In the genomic region with DNA sequence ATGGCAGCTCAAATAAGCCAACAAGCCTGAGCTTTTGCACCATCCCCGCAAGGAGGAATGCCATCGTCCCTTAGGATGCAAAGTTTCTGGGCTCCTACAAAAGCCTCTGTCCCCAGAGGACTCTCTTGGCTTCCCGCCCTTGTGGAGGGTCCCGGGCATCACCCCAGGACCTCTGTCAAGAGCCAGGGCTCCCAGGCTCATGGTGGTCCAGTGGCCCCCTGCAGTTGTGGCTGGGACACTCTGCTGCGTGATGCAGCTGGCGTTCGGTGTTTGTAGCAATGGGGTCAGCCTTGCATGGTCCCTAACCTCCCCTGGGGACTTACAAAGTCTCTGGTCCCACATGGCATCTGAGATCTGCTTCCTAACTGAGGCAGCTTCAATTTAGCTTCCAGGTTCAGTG, we compare ENCODE assay signal across 27 cellular contexts.
"Had no signal": no experiment of that assay in that cellular context is flagged by ENCODE, and none has a peak within 500 bp of the region (broad histone marks: within the 10 kb centered on the region; RNA-seq: fewer than 3 reads in every experiment).

No MANE protein-coding gene starts in this region.

- H3K27ac ChIP-seq: lower lobe of right lung, neutrophil, parathyroid adenoma, right atrium auricular region, right lobe of liver, stomach, testis, thyroid gland, transverse colon, upper lobe of left lung, vagina had no signal

- H3K4me3 ChIP-seq: lower lobe of right lung, right atrium auricular region, right lobe of liver, smooth muscle cell, stomach, testis, thyroid gland, transverse colon, upper lobe of left lung, vagina had no signal

- H3K36me3 ChIP-seq: lower lobe of right lung, neutrophil, right atrium auricular region, right lobe of liver, stomach, thyroid gland, transverse colon, upper lobe of left lung, vagina had no signal

- ATAC-seq: left cardiac atrium; left lobe of liver; left ventricle myocardium superior; lower lobe of right lung; right lobe of liver; stimulated activated naive B cell treated with anti-CD40 and anti-IgM and Interleukin-4, amounts not matched to agents 10 μg/mL and 1 μg/mL and 100 μg/mL, for 72 hours; stimulated activated naive CD8-positive, alpha-beta T cell treated with anti-CD3 and anti-CD28 coated beads, Interleukin-15, Interleukin-2, amounts not matched to agents 100 U/mL and 50 U/mL, for 24 hours had no signal

- H2AFZ ChIP-seq: parathyroid adenoma had no signal

- H3K9ac ChIP-seq: parathyroid adenoma had no signal

- H3K4me1 ChIP-seq: parathyroid adenoma, right atrium auricular region had no signal

- H3K27me3 ChIP-seq: right atrium auricular region, right lobe of liver, testis, thyroid gland, upper lobe of left lung, vagina had no signal

- H3K4me2 ChIP-seq: smooth muscle cell had no signal

- DNase-seq: hippocampal formation; kidney glomerular epithelial cell; left cardiac atrium; left ventricle myocardium superior; lower lobe of right lung; mammary epithelial cell; mesenchymal stem cell; naive B cell; occipital lobe; right lobe of liver; stimulated activated CD4-positive, alpha-beta T cell treated with anti-CD3 and anti-CD28 coated beads, Interleukin-12 subunit alpha, Interleukin-12 subunit beta, amount 100 ng/mL, for 4 hours; stimulated activated CD4-positive, alpha-beta T cell treated with anti-CD3 and anti-CD28 coated beads, Interleukin-15, amount 100 ng/mL, for 24 hours; stimulated activated CD4-positive, alpha-beta T cell treated with anti-CD3 and anti-CD28 coated beads, Interleukin-2, amount 100 ng/mL, for 24 hours; stimulated activated CD4-positive, alpha-beta T cell treated with anti-CD3 and anti-CD28 coated beads, Interleukin-4, amount 100 ng/mL, for 1 hour; stimulated activated naive B cell treated with anti-CD40 and anti-IgM and Interleukin-4, amounts not matched to agents 10 μg/mL and 1 μg/mL and 100 μg/mL, for 72 hours; stimulated activated naive CD8-positive, alpha-beta T cell treated with anti-CD3 and anti-CD28 coated beads, Interleukin-15, Interleukin-2, amounts not matched to agents 100 U/mL and 50 U/mL, for 24 hours; stomach; testis; thyroid gland; transverse colon; upper lobe of left lung had no signal

- H3K9me3 ChIP-seq: lower lobe of right lung, neutrophil, right atrium auricular region, right lobe of liver, stomach, testis, thyroid gland, transverse colon, upper lobe of left lung, vagina had no signal
